ENCODE assay signal across 8 cellular contexts in genomic region chr12:9646794-9647622, GRCh38. TPM values are rescaled to one million over a fixed set of nuclear protein-coding genes. Genes with fewer than 3 reads are reported as not detected.
DNase-seq lines count a peak whose midpoint lies in the region; ATAC-seq and TF ChIP-seq lines count a peak whose summit lies in the region.

No MANE protein-coding gene starts in this region.

- H3K27ac ChIP-seq in ACC112 (ENCODE audit: low read depth, low read length) (peak overlapping the region; percentile 51), adrenal gland (peak overlapping the region in 4 of 5 donors; percentile 59 to 85 (median 75)), upper lobe of right lung (peak overlapping the region; percentile 92)

- ATAC-seq in upper lobe of right lung (no peak), GM18520 (IDR thresholded peaks at IDR 0.05; ENCODE audit: unreplicated experiment) (no peak)

- H3K36me3 ChIP-seq in ACC112 (ENCODE audit: insufficient read depth, low read length) (peaks cover 4% of the 10 kb centered on the region), adrenal gland (replicated peaks in 1 of 2) (no peaks in the 10 kb centered on the region), upper lobe of right lung (no peaks in the 10 kb centered on the region)

- peaks cover 32% of the 10 kb centered on the region for H3K4me1 ChIP-seq in ACC112 (ENCODE audit: control insufficient read depth, insufficient read depth, low read length, unreplicated experiment)
- H3K4me1 ChIP-seq in adrenal gland (replicated peaks in 1 of 2) = peaks cover 6 to 10% of the 10 kb centered on the region in 2 donors
- H3K4me1 ChIP-seq in upper lobe of right lung = peaks cover 18% of the 10 kb centered on the region

- H3K27me3 ChIP-seq in ACC112 (ENCODE audit: insufficient read depth, low read length) (no peaks in the 10 kb centered on the region), adrenal gland (no peaks in the 10 kb centered on the region), upper lobe of right lung (no peaks in the 10 kb centered on the region)

- H3K9me3 ChIP-seq in adrenal gland (replicated peaks in 1 of 3) = no peaks in the 10 kb centered on the region
- no peaks in the 10 kb centered on the region for H3K9me3 ChIP-seq in upper lobe of right lung

- peak overlapping the region; percentile 96 for H3K4me3 ChIP-seq in ACC112 (ENCODE audit: low read depth, low read length)
- H3K4me3 ChIP-seq in adrenal gland = peak overlapping the region in 2 of 4 donors; percentile 71 to 83
- H3K4me3 ChIP-seq in upper lobe of right lung = peak overlapping the region; percentile 71

- DNase-seq in HK-2 (ENCODE audit: unreplicated experiment) (peak; percentile 7), adrenal gland (no peak), left kidney (ENCODE audit: low read depth, low spot score) (peak; percentile 58), upper lobe of right lung (no peak), NCI-H1105 treated with DMSO at 0.1 percent for 48 hours (lab: John Stamatoyannopoulos, UW) (no peak), NCI-H2107 (lab: John Stamatoyannopoulos, UW) (no peak)

- TF ChIP-seq CTCF in adrenal gland (IDR thresholded peaks at IDR 0.05) = no peak
- TF ChIP-seq CTCF in upper lobe of right lung (IDR thresholded peaks at IDR 0.05) = no peak

- 60 to 62% (median 61%) methylated on average over 9 of the region's 9 CpGs for WGBS in adrenal gland, 4 donors

- H2AFZ ChIP-seq in ACC112 (ENCODE audit: low read length, unreplicated experiment) = peak overlapping the region; percentile 89

- intact Hi-C loops in adrenal gland (cut with DNase I) (no loop called here), upper lobe of right lung (cut with DNase I) (no loop called here)

- peaks cover 24% of the 10 kb centered on the region for H3K79me2 ChIP-seq in ACC112 (ENCODE audit: control insufficient read depth, insufficient read depth, low read length, unreplicated experiment)

- no peak for TF ChIP-seq POLR2A in adrenal gland (IDR thresholded peaks at IDR 0.05)

RNA-seq across cellular contexts. Expression of gene CLEC2D, which starts 22.5 kb away (rescaled TPM):
- total RNA-seq in adrenal gland (1 to 10 TPM; 1.9 to 9.5 (median 2.8) TPM), upper lobe of right lung (12.9 TPM)
- 10 to 100 TPM in 1 of 3 donors, 1 to 10 TPM in 1, under 1 TPM in 1; 0.75 to 12.4 (median 3.0) TPM for polyA plus RNA-seq in adrenal gland

RNA-seq across cellular contexts. Expression of gene KLRB1, which starts 39.3 kb away (rescaled TPM):
- 1 to 10 TPM in 2 of 8 donors, under 1 TPM in 5, not detected in 1; 0.18 to 1.7 (median 0.74) TPM for total RNA-seq in adrenal gland
- polyA plus RNA-seq in adrenal gland = under 1 TPM; 0.13 to 0.48 (median 0.24) TPM
- total RNA-seq in upper lobe of right lung = 3.3 TPM

Comparison
In these comparisons a context has a peak if more than half of its experiments do, and no peak if none do; other contexts are left out.
1. DNase-seq: peak in HK-2 (single experiment) and left kidney (single experiment); none in adrenal gland (0 of 7), upper lobe of right lung (single experiment), NCI-H1105 treated with DMSO at 0.1 percent for 48 hours (single experiment) and NCI-H2107 (single experiment).
2. Peak in every context shown above with its lines, with median percentiles within 50 percentile points of each other: H3K27ac ChIP-seq.